ENCODE assay signal across 8 cellular contexts in genomic region chr6:35332074-35332887, GRCh38. TPM values are rescaled to one million over a fixed set of nuclear protein-coding genes. Genes with fewer than 3 reads are reported as not detected.
DNase-seq lines count a peak whose midpoint lies in the region; ATAC-seq and TF ChIP-seq lines count a peak whose summit lies in the region.
"Not testable (repeated sequence)": the region's sequence is repeated elsewhere in the genome, so short reads cannot be mapped to it uniquely, and the experiment has no call there.

No MANE protein-coding gene starts in this region.

- H3K27me3 ChIP-seq in lung (ENCODE audit: control insufficient read depth, insufficient read depth): not testable (repeated sequence)

- not testable (repeated sequence) for H3K4me1 ChIP-seq in lung (ENCODE audit: control insufficient read depth in 2 of 2, insufficient read depth in 2 of 2, low read length in 2 of 2)

- ATAC-seq in SK-N-SH treated with all-trans-retinoic acid at 6 μM for 48 hours (peak; percentile 62), lung (ENCODE audit: insufficient read depth, low FRiP score) (peak; percentile 66)

- TF ChIP-seq EP300 in Ishikawa (IDR thresholded peaks at IDR 0.05; ENCODE audit: borderline replicate concordance): not testable (repeated sequence)

- peak; percentile 90 for DNase-seq in COR-L47 (lab: John Stamatoyannopoulos, UW)
- DNase-seq in NCI-H2196 (lab: John Stamatoyannopoulos, UW; ENCODE audit: unreplicated experiment): peak; percentile 43
- peak; percentile 64 for DNase-seq in activated CD8-positive, alpha-beta memory T cell treated with anti-CD3 and anti-CD28 coated beads, Interleukin-2, amount 50 U/mL, for 48 hours
- peak; percentile 75 for DNase-seq in central memory CD4-positive, alpha-beta T cell
- peak; percentile 73 for DNase-seq in lung (ENCODE audit: low spot score)
- DNase-seq in stimulated activated CD8-positive, alpha-beta memory T cell treated with anti-CD3 and anti-CD28 coated beads, Interleukin-12 subunit alpha, Interleukin-12 subunit beta, amount 100 ng/mL, for 4 hours (ENCODE audit: low read depth): peak; percentile 31

- H3K4me3 ChIP-seq in lung: not testable (repeated sequence)

- 58 to 77% methylated on average over 9 of the region's 9 CpGs for WGBS in lung, 2 donors

- H3K36me3 ChIP-seq in lung (ENCODE audit: control insufficient read depth in 2 of 2, insufficient read depth in 2 of 2, low read length in 2 of 2): not testable (repeated sequence)

- TF ChIP-seq RAD21 in Ishikawa (IDR thresholded peaks at IDR 0.05; ENCODE audit: low read depth): not testable (repeated sequence)

- TF ChIP-seq CTCF in lung (IDR thresholded peaks at IDR 0.05; ENCODE audit: control extremely low read depth, extremely low read depth): not testable (repeated sequence)

- not testable (repeated sequence) for H3K9me3 ChIP-seq in lung (ENCODE audit: control insufficient read depth in 2 of 2, insufficient read depth in 1 of 2, low read length in 1 of 2)

- not testable (repeated sequence) for H3K27ac ChIP-seq in lung (ENCODE audit: low read depth in 1 of 2, low read length in 1 of 2)

TF ChIP-seq in Ishikawa, 13 proteins besides CTCF, POLR2A, EP300 and RAD21:
- TF ChIP-seq MAX (IDR thresholded peaks at IDR 0.05) (0 out of 2 replicates have a peak, but pooled peaks have one; percentile 35), USF1 (IDR thresholded peaks at IDR 0.05) (peak; percentile 36; the same call in 1 of the 2 replicates)

RNA-seq across cellular contexts. Expression of gene PPARD, which starts 10.1 kb away (rescaled TPM):
- total RNA-seq in lung: 10 to 100 TPM; 11.3 to 27.8 TPM
- polyA plus RNA-seq in lung: 10 to 100 TPM; 22.7 to 26.4 TPM

RNA-seq across cellular contexts. Expression of gene DEF6, which starts 34.7 kb away (rescaled TPM):
- 10 to 100 TPM; 11.2 to 22.1 TPM for total RNA-seq in lung
- 10 to 100 TPM; 15.9 to 28.6 TPM for polyA plus RNA-seq in lung

Comparison
In these comparisons a context has a peak if more than half of its experiments do, and no peak if none do; other contexts are left out.
1. DNase-seq: peak in every context shown above with its lines; median percentile 90 in COR-L47; 75 in central memory CD4-positive, alpha-beta T cell; 73 in lung; 64 in activated CD8-positive, alpha-beta memory T cell treated with anti-CD3 and anti-CD28 coated beads, Interleukin-2, amount 50 U/mL, for 48 hours; 43 in NCI-H2196; 31 in stimulated activated CD8-positive, alpha-beta memory T cell treated with anti-CD3 and anti-CD28 coated beads, Interleukin-12 subunit alpha, Interleukin-12 subunit beta, amount 100 ng/mL, for 4 hours.